Comparison of ENCODE assay signal across 1 cellular context in the genomic region with DNA sequence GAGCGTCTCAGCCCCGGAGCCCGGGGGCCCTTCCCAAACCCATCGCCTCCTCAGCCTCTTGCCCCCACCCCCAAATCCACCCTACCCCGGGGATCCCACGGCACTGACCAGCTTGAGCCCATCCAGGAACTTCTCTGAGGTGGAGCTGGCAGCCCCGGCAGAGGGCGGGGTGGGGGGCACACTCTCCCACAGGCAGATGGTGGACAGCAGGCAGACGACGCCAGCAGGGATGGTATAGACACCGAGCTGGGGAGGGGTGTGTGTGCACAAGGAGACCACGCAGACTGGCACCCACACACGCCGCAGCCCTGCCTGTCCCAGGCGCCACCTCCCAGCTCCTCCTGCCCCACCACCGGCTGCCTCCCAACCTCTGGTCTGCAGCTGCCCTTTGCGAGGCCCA.
A peak's percentile ranks its signal among the peaks of the same experiment; 100 is the strongest.
TF ChIP-seq lines count a peak whose summit lies in the region.

No MANE protein-coding gene starts in this region.

TF ChIP-seq in HepG2, 621 proteins besides CTCF, POLR2A, EP300 and RAD21:
- TF ChIP-seq IKZF4 (CRISPR knock-in tag; IDR thresholded peaks at IDR 0.05; ENCODE audit: borderline replicate concordance, low read depth, not compliant biosample characterization): peak; percentile 21
- no peak for TF ChIP-seq NR2F2 (IDR thresholded peaks at IDR 0.05; ENCODE audit: borderline replicate concordance, low read depth)
- no peak for TF ChIP-seq AHR (CRISPR knock-in tag; IDR thresholded peaks at IDR 0.05)
